Comparison of ENCODE assay signal across 19 cellular contexts in the genomic region with DNA sequence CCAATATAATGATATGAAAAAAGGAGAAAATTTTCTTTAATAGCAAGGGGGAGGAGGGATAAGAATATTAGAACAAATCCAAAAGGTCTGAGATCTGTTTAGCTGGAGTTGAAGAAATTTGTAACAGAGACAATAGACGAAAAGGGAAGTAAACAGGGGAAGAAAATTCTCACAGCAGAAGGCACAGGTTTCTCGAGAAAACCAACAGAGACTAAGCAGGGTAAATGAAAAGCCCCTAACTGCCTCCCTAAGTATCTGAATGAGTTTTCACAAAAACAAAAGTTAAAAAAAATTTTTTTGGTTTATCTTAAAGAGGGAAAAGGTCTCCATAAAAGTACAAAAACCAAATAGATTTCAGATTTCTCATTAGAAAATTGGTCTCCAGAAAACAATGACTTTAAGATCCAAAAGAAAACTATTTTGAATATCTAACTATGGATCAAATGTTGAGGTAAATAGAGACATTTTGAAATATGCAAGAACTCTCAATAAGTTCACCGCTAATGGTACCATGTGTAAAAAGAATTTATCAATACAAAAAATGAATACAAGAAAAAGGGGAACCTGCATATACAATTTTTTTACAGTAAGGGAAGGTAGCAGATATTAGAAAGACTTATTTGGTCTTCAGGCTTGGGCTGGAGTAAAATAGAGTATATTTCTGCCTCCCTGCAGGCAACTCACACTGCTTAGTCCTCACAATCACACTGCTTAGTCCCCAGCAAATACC. TPM values are rescaled to one million over a fixed set of nuclear protein-coding genes. Genes with fewer than 3 reads are reported as not detected.
DNase-seq lines count a peak whose midpoint lies in the region; ATAC-seq and TF ChIP-seq lines count a peak whose summit lies in the region.
"Had no signal": no experiment of that assay in that cellular context is flagged by ENCODE, and none has a peak within 500 bp of the region (broad histone marks: within the 10 kb centered on the region; RNA-seq: fewer than 3 reads in every experiment).

No MANE protein-coding gene starts in this region.

- H3K36me3 ChIP-seq in body of pancreas (replicated peaks in 1 of 2; ENCODE audit: insufficient read depth in 1 of 2, low read depth in 2 of 2): no peaks in the 10 kb centered on the region

- peak overlapping the region; percentile 70 for H3K27ac Mint-ChIP-seq in activated T-cell treated with anti-CD3 and anti-CD28 coated beads, Interleukin-2, amount 50 U/mL, for 72 hours
- peak overlapping the region; percentile 61 for H3K27ac Mint-ChIP-seq in HFFc6

- H3K27me3 ChIP-seq in body of pancreas: no peaks in the 10 kb centered on the region
- H3K27me3 ChIP-seq: cardiac muscle cell, esophagus muscularis mucosa had no signal

- intact Hi-C loops in body of pancreas (cut with DNase I): no loop called here

- no peak for TF ChIP-seq POLR2A in body of pancreas (IDR thresholded peaks at IDR 0.05)

- ATAC-seq in activated T-cell treated with anti-CD3 and anti-CD28 coated beads, Interleukin-2, amount 50 U/mL, for 72 hours (replicated peaks in 1 of 2): no peak
- ATAC-seq in HG03439 (IDR thresholded peaks at IDR 0.05; ENCODE audit: unreplicated experiment) (peak; percentile 64), body of pancreas (no peak)
- ATAC-seq: A549, psoas muscle had no signal

- peaks cover 2 to 14% of the 10 kb centered on the region in 2 donors for H3K36me3 Mint-ChIP-seq in activated T-cell treated with anti-CD3 and anti-CD28 coated beads, Interleukin-2, amount 50 U/mL, for 72 hours (ENCODE audit: insufficient read depth in 2 of 2)
- H3K36me3 Mint-ChIP-seq in HFFc6 (ENCODE audit: low read depth): peaks cover 31% of the 10 kb centered on the region

- no peaks in the 10 kb centered on the region for H3K9me3 ChIP-seq in body of pancreas
- H3K9me3 ChIP-seq: A549, esophagus muscularis mucosa, psoas muscle had no signal

- H3K4me3 Mint-ChIP-seq in activated T-cell treated with anti-CD3 and anti-CD28 coated beads, Interleukin-2, amount 50 U/mL, for 72 hours: peak overlapping the region in 1 of 2 donors; percentile 44
- no peak overlapping the region for H3K4me3 Mint-ChIP-seq in HFFc6

- H3K4me3 ChIP-seq in body of pancreas: no peak overlapping the region
- H3K4me3 ChIP-seq: A549, cardiac muscle cell, esophagus muscularis mucosa, psoas muscle had no signal

- no peak for TF ChIP-seq CTCF in HFFc6 (IDR thresholded peaks at IDR 0.05)
- TF ChIP-seq CTCF in body of pancreas (IDR thresholded peaks at IDR 0.05): no peak

- DNase-seq in activated T-cell treated with anti-CD3 and anti-CD28 coated beads, Interleukin-2, amount 50 U/mL, for 72 hours: no peak
- DNase-seq in activated T-cell treated with anti-CD3 and anti-CD28 coated beads for 4 hours (no peak), HFFc6 (no peak), body of pancreas (no peak), NOMO-1 treated with DMSO at 0.1 percent for 48 hours (lab: John Stamatoyannopoulos, UW; ENCODE audit: unreplicated experiment) (no peak), SK-N-DZ (ENCODE audit: low spot score) (no peak), H4 (ENCODE audit: low spot score) (no peak)
- DNase-seq: activated effector memory CD4-positive, alpha-beta T cell treated with Interleukin-2 at 50 U/mL for 16 hours; midbrain; MM.1S; NCI-H510A; psoas muscle; SHP77; stimulated activated CD4-positive, alpha-beta T cell treated with anti-CD3 and anti-CD28 coated beads, Interleukin-4, amount 100 ng/mL, for 1 hour had no signal

- 43 to 55% methylated on average over 3 of the region's 3 CpGs for WGBS in body of pancreas, 2 donors

- H3K4me1 ChIP-seq in body of pancreas: no peaks in the 10 kb centered on the region
- H3K4me1 ChIP-seq: esophagus muscularis mucosa, psoas muscle had no signal

- H3K9me3 Mint-ChIP-seq in activated T-cell treated with anti-CD3 and anti-CD28 coated beads, Interleukin-2, amount 50 U/mL, for 72 hours: no peaks in the 10 kb centered on the region
- H3K9me3 Mint-ChIP-seq in HFFc6: no peaks in the 10 kb centered on the region

- H3K27me3 Mint-ChIP-seq in activated T-cell treated with anti-CD3 and anti-CD28 coated beads, Interleukin-2, amount 50 U/mL, for 72 hours (ENCODE audit: low read depth): no peaks in the 10 kb centered on the region
- H3K27me3 Mint-ChIP-seq in HFFc6 (ENCODE audit: insufficient read depth): no peaks in the 10 kb centered on the region; the same call in 1 of the 2 replicates

- H3K27ac ChIP-seq in body of pancreas: no peak overlapping the region
- H3K27ac ChIP-seq: A549, cardiac muscle cell, esophagus muscularis mucosa, HL-60, psoas muscle had no signal

- H3K4me1 Mint-ChIP-seq in activated T-cell treated with anti-CD3 and anti-CD28 coated beads, Interleukin-2, amount 50 U/mL, for 72 hours (ENCODE audit: low read depth): peaks cover 16% of the 10 kb centered on the region
- peaks cover 26% of the 10 kb centered on the region for H3K4me1 Mint-ChIP-seq in HFFc6 (ENCODE audit: low read depth)

RNA-seq across cellular contexts. Expression of gene NEK10, which starts 23.9 kb away (rescaled TPM):
- total RNA-seq in activated T-cell treated with anti-CD3 and anti-CD28 coated beads, Interleukin-2, amount 50 U/mL, for 72 hours: under 1 TPM; 0.09 to 0.36 TPM
- total RNA-seq in HFFc6 (2021; fragmentation: NEBNext Ultra II Directional; extraction: Animal tissue kit (Norgen Biotek cat#: 25700)): 1 to 10 TPM; 5.2 to 9.5 (median 6.5) TPM
- under 1 TPM; 0.33 to 0.78 TPM for total RNA-seq in body of pancreas
- polyA plus RNA-seq in SK-N-DZ (2014; cell fraction: cytosol; rRNA removed): 0.23 and 0.93 TPM in 2 replicates
- 2.1 and 2.4 TPM in 2 replicates for polyA plus RNA-seq in SK-N-DZ (2014; cell fraction: nucleus; rRNA removed)
- 1.8 and 1.9 TPM in 2 replicates for total RNA-seq in H4 (2014; rRNA removed; shearing (Covaris generic))
